ENCODE assay signal across 17 cellular contexts in genomic region chr12:49295087-49296001, GRCh38. TPM values are rescaled to one million over a fixed set of nuclear protein-coding genes. Genes with fewer than 3 reads are reported as not detected.
DNase-seq lines count a peak whose midpoint lies in the region; ATAC-seq, FAIRE-seq and TF ChIP-seq lines count a peak whose summit lies in the region.
"Had no signal": no experiment of that assay in that cellular context is flagged by ENCODE, and none has a peak within 500 bp of the region (broad histone marks: within the 10 kb centered on the region; RNA-seq: fewer than 3 reads in every experiment).

Gene PRPH (plus strand): TSS chr12:49295147. CDS start chr12:49295201, 54 bp downstream.

- H3K9me3 ChIP-seq in iPS-18c (ENCODE audit: control insufficient read depth, insufficient read depth, low read length) (peaks cover 2% of the 10 kb centered on the region), spleen (no peaks in the 10 kb centered on the region)

- TF ChIP-seq POLR2A in spleen (IDR thresholded peaks at IDR 0.05) (no peak), GM12891 (IDR thresholded peaks at IDR 0.05; ENCODE audit: low read depth, low read length) (no peak), H54 (IDR thresholded peaks at IDR 0.05; ENCODE audit: low read depth, low read length) (no peak)

- peaks cover 63% of the 10 kb centered on the region for H3K27me3 Mint-ChIP-seq in activated CD8-positive, alpha-beta memory T cell treated with anti-CD3 and anti-CD28 coated beads, Interleukin-2, amount 10 ng/mL, durations not matched to agents 7 days and 5 days
- peaks cover 51% of the 10 kb centered on the region for H3K27me3 Mint-ChIP-seq in activated T-cell treated with anti-CD3 and anti-CD28 coated beads, Interleukin-2, amount 50 U/mL, for 72 hours (ENCODE audit: low read depth)

- ATAC-seq in activated CD8-positive, alpha-beta memory T cell treated with anti-CD3 and anti-CD28 coated beads, Interleukin-2, amount 10 ng/mL, durations not matched to agents 7 days and 5 days, result no peak
- ATAC-seq in activated T-cell treated with anti-CD3 and anti-CD28 coated beads, Interleukin-2, amount 50 U/mL, for 72 hours (replicated peaks in 1 of 2), result no peak
- no peak for ATAC-seq in GM19452 (IDR thresholded peaks at IDR 0.05; ENCODE audit: unreplicated experiment)
- ATAC-seq: natural killer cell; stimulated activated effector memory CD8-positive, alpha-beta T cell treated with anti-CD3 and anti-CD28 coated beads, Interleukin-12 subunit alpha, Interleukin-12 subunit beta, amount 100 ng/mL, for 72 hours had no signal

- no peak for FAIRE-seq in GM12891 (lab: Jason Lieb, UNC)
- no peak for FAIRE-seq in H54 (lab: Jason Lieb, UNC)
- FAIRE-seq: RCC 7860 had no signal

- peaks cover 17 to 84% (median 50%) of the 10 kb centered on the region in 7 donors for H3K27me3 ChIP-seq in spleen (replicated peaks in 1 of 7)

- CTCF ChIA-PET in activated CD8-positive, alpha-beta memory T cell treated with anti-CD3 and anti-CD28 coated beads, Interleukin-2, amount 10 ng/mL, durations not matched to agents 7 days and 5 days (lab: Charles Lee), result interaction anchor here (0.6 to 13.8 kb wide), 22 partner anchors 10 to 409 kb away, joined by 3 to 202 read pairs (median 6); partner anchors contain the start of genes C1QL4, DNAJC22 and TROAP

- peak; percentile 64 for DNase-seq in activated CD8-positive, alpha-beta memory T cell treated with anti-CD3 and anti-CD28 coated beads, Interleukin-2, amount 50 U/mL, for 48 hours
- no peak for DNase-seq in activated CD8-positive, alpha-beta memory T cell treated with anti-CD3 and anti-CD28 coated beads, Interleukin-2, amount 10 ng/mL, durations not matched to agents 7 days and 5 days
- peak in 1 of 2 donors; percentile 19 for DNase-seq in activated T-cell treated with anti-CD3 and anti-CD28 coated beads, Interleukin-2, amount 50 U/mL, for 72 hours
- DNase-seq in spleen (peak; percentile 72), GM12891 (ENCODE audit: insufficient read length, low spot score) (no peak), H54 (ENCODE audit: insufficient read length, low spot score) (no peak)
- DNase-seq: activated B cell treated with CpG ODN at 0.5 μM for 24 hours; activated gamma-delta T cell treated with Interleukin-2 at 50 U/mL for 16 hours; GF-D8; Kasumi-1; natural killer cell; stimulated activated CD4-positive, alpha-beta T cell treated with anti-CD3 and anti-CD28 coated beads, Interleukin-15, amount 100 ng/mL, for 24 hours had no signal

- intact Hi-C loops in spleen (cut with DNase I; ENCODE audit: low total_unique reads), result no loop called here

- H3K36me3 ChIP-seq in spleen, result no peaks in the 10 kb centered on the region

- H3K4me3 Mint-ChIP-seq in activated CD8-positive, alpha-beta memory T cell treated with anti-CD3 and anti-CD28 coated beads, Interleukin-2, amount 10 ng/mL, durations not matched to agents 7 days and 5 days, result no peak within 1 kb of the TSS
- H3K4me3 Mint-ChIP-seq in activated T-cell treated with anti-CD3 and anti-CD28 coated beads, Interleukin-2, amount 50 U/mL, for 72 hours, result peak within 1 kb of the TSS; percentile 34 to 54
- H3K4me3 Mint-ChIP-seq: natural killer cell had no signal

- TF ChIP-seq CTCF in spleen (IDR thresholded peaks at IDR 0.05 in 8 of 11, conservative IDR thresholded peaks at IDR 0.05 in 3 of 11), result no peak

- WGBS in spleen, 5 donors, result 7 to 16% (median 11%) methylated on average over 54 to 82 of the region's 82 CpGs

- H3K27ac ChIP-seq in spleen, result no peak within 1 kb of the TSS

- H3K36me3 Mint-ChIP-seq in activated CD8-positive, alpha-beta memory T cell treated with anti-CD3 and anti-CD28 coated beads, Interleukin-2, amount 10 ng/mL, durations not matched to agents 7 days and 5 days, result no peaks in the 10 kb centered on the region
- no peaks in the 10 kb centered on the region for H3K36me3 Mint-ChIP-seq in activated T-cell treated with anti-CD3 and anti-CD28 coated beads, Interleukin-2, amount 50 U/mL, for 72 hours (ENCODE audit: insufficient read depth in 2 of 2)
- H3K36me3 Mint-ChIP-seq: natural killer cell; stimulated activated effector memory CD8-positive, alpha-beta T cell treated with anti-CD3 and anti-CD28 coated beads, Interleukin-12 subunit alpha, Interleukin-12 subunit beta, amount 100 ng/mL, for 72 hours had no signal

- no peak within 1 kb of the TSS for H3K27ac Mint-ChIP-seq in activated CD8-positive, alpha-beta memory T cell treated with anti-CD3 and anti-CD28 coated beads, Interleukin-2, amount 10 ng/mL, durations not matched to agents 7 days and 5 days
- H3K27ac Mint-ChIP-seq in activated T-cell treated with anti-CD3 and anti-CD28 coated beads, Interleukin-2, amount 50 U/mL, for 72 hours, result no peak within 1 kb of the TSS
- H3K27ac Mint-ChIP-seq: activated B cell treated with CpG ODN at 0.5 μM for 24 hours; natural killer cell; stimulated activated effector memory CD8-positive, alpha-beta T cell treated with anti-CD3 and anti-CD28 coated beads, Interleukin-12 subunit alpha, Interleukin-12 subunit beta, amount 100 ng/mL, for 72 hours had no signal

- no peaks in the 10 kb centered on the region for H3K9me3 Mint-ChIP-seq in activated CD8-positive, alpha-beta memory T cell treated with anti-CD3 and anti-CD28 coated beads, Interleukin-2, amount 10 ng/mL, durations not matched to agents 7 days and 5 days (ENCODE audit: low read depth)
- H3K9me3 Mint-ChIP-seq in activated T-cell treated with anti-CD3 and anti-CD28 coated beads, Interleukin-2, amount 50 U/mL, for 72 hours, result no peaks in the 10 kb centered on the region
- H3K9me3 Mint-ChIP-seq: activated B cell treated with CpG ODN at 0.5 μM for 24 hours; natural killer cell; stimulated activated effector memory CD8-positive, alpha-beta T cell treated with anti-CD3 and anti-CD28 coated beads, Interleukin-12 subunit alpha, Interleukin-12 subunit beta, amount 100 ng/mL, for 72 hours had no signal

- peak within 1 kb of the TSS; percentile 36; the same call in 1 of the 2 replicates for H3K4me3 ChIP-seq in iPS-18c (ENCODE audit: insufficient read depth, low read depth, low read length)
- peak within 1 kb of the TSS in 2 of 8 donors; percentile 5 to 25 for H3K4me3 ChIP-seq in spleen

- H3K4me1 Mint-ChIP-seq in activated CD8-positive, alpha-beta memory T cell treated with anti-CD3 and anti-CD28 coated beads, Interleukin-2, amount 10 ng/mL, durations not matched to agents 7 days and 5 days, result peaks cover 17% of the 10 kb centered on the region
- peaks cover 17% of the 10 kb centered on the region for H3K4me1 Mint-ChIP-seq in activated T-cell treated with anti-CD3 and anti-CD28 coated beads, Interleukin-2, amount 50 U/mL, for 72 hours (ENCODE audit: low read depth)

- H3K4me1 ChIP-seq in spleen, result peaks cover 10 to 50% (median 34%) of the 10 kb centered on the region in 6 donors

TF ChIP-seq in GM12891, 5 proteins besides CTCF, POLR2A, EP300 and RAD21:
- no peak for TF ChIP-seq POU2F2 (IDR thresholded peaks at IDR 0.05; ENCODE audit: low read depth, low read length)
- TF ChIP-seq TAF1 (IDR thresholded peaks at IDR 0.05; ENCODE audit: low read depth, low read length), result no peak
- no peak for TF ChIP-seq PAX5 (IDR thresholded peaks at IDR 0.05; ENCODE audit: insufficient read depth, low read length, severe bottlenecking)
- no peak for TF ChIP-seq SPI1 (IDR thresholded peaks at IDR 0.05; ENCODE audit: low read depth, low read length)
- no peak for TF ChIP-seq POLR2AphosphoS5 (IDR thresholded peaks at IDR 0.05; ENCODE audit: low read depth, low read length)
TF ChIP-seq in GM12891: peak in this region for 0.

RNA-seq across cellular contexts. Expression of gene PRPH, which starts in this region (rescaled TPM):
- total RNA-seq in activated CD8-positive, alpha-beta memory T cell treated with anti-CD3 and anti-CD28 coated beads, Interleukin-2, amount 10 ng/mL, durations not matched to agents 7 days and 5 days, result under 1 TPM; 0.26 to 0.35 TPM
- total RNA-seq in activated T-cell treated with anti-CD3 and anti-CD28 coated beads, Interleukin-2, amount 50 U/mL, for 72 hours, result 1 to 10 TPM in 1 of 2 donors, not detected in 1; 1.7 TPM
- 1 to 10 TPM in 3 of 7 donors, under 1 TPM in 4; 0.26 to 2.6 (median 0.98) TPM for total RNA-seq in spleen
- polyA plus RNA-seq in spleen, result 1 to 10 TPM in 2 of 3 donors, under 1 TPM in 1; 0.67 to 3.0 (median 2.5) TPM
- 0.08 TPM for polyA plus RNA-seq in GM12891 (2012; ENCODE audit: low read depth, missing spikeins)
- total RNA-seq: activated B cell treated with CpG ODN at 0.5 μM for 24 hours, natural killer cell had no signal
- polyA plus RNA-seq: AG04450 had no signal

Comparison
In these comparisons a context has a peak if more than half of its experiments do, and no peak if none do; other contexts are left out.
1. DNase-seq: peak in activated CD8-positive, alpha-beta memory T cell treated with anti-CD3 and anti-CD28 coated beads, Interleukin-2, amount 50 U/mL, for 48 hours (single experiment) and spleen (single experiment); none in activated CD8-positive, alpha-beta memory T cell treated with anti-CD3 and anti-CD28 coated beads, Interleukin-2, amount 10 ng/mL, durations not matched to agents 7 days and 5 days (single experiment), GM12891 (single experiment) and H54 (single experiment).